In genomic region chr2:196225213-196225612, GRCh38 we compare ENCODE assay signal across 13 cellular contexts. TPM values are rescaled to one million over a fixed set of nuclear protein-coding genes. Genes with fewer than 3 reads are reported as not detected.
A peak's percentile ranks its signal among the peaks of the same experiment; 100 is the strongest.
DNase-seq lines count a peak whose midpoint lies in the region; ATAC-seq, FAIRE-seq and TF ChIP-seq lines count a peak whose summit lies in the region.
"Had no signal": no experiment of that assay in that cellular context is flagged by ENCODE, and none has a peak within 500 bp of the region (broad histone marks: within the 10 kb centered on the region; RNA-seq: fewer than 3 reads in every experiment).

No MANE protein-coding gene starts in this region.

- H3K4me3 ChIP-seq in cardiac fibroblast (replicated peaks in 1 of 2; ENCODE audit: low read depth in 2 of 2, low read length in 2 of 2) (no peak overlapping the region), HepG2 (replicated peaks in 1 of 3; ENCODE audit: insufficient read depth in 1 of 3, low read depth in 2 of 3, low read length in 3 of 3) (no peak overlapping the region)
- H3K4me3 ChIP-seq: smooth muscle cell, tibial nerve had no signal

- peak overlapping the region; percentile 15 for H3K4me3 Mint-ChIP-seq in activated T-cell treated with anti-CD3 and anti-CD28 coated beads, Interleukin-2, amount 50 U/mL, for 24 hours
- H3K4me3 Mint-ChIP-seq in stimulated activated effector memory CD8-positive, alpha-beta T cell treated with anti-CD3 and anti-CD28 coated beads, Interleukin-12 subunit alpha, Interleukin-12 subunit beta, amount 100 ng/mL, for 72 hours, result peak overlapping the region; percentile 4
- H3K4me3 Mint-ChIP-seq: activated CD4-positive, alpha-beta memory T cell treated with anti-CD3 and anti-CD28 coated beads for 36 hours had no signal

- BruUV-seq in HepG2 (replicated peaks; lab: Mats Ljungman, UMichigan), result no TSS peak

- no peaks in the 10 kb centered on the region for H3K27me3 Mint-ChIP-seq in activated T-cell treated with anti-CD3 and anti-CD28 coated beads, Interleukin-2, amount 50 U/mL, for 24 hours
- H3K27me3 Mint-ChIP-seq: activated CD4-positive, alpha-beta memory T cell treated with anti-CD3 and anti-CD28 coated beads for 36 hours had no signal

- H3K27me3 ChIP-seq in HepG2 (ENCODE audit: control insufficient read depth in 1 of 2, insufficient read depth in 2 of 2, low read length in 2 of 2), result no peaks in the 10 kb centered on the region
- H3K27me3 ChIP-seq: tibial nerve had no signal

- no peak overlapping the region for H3K9ac ChIP-seq in HepG2 (ENCODE audit: insufficient read depth, low read depth, low read length)

- in situ Hi-C loops in HepG2 (cut with HindIII; ENCODE audit: extremely low pct_ligation_motif_present, low pct_unique_long_range_greater_than_20kb), result no loop called here

- TF ChIP-seq CTCF in cardiac fibroblast (IDR thresholded peaks at IDR 0.05; ENCODE audit: low read depth, low read length) (no peak), HepG2 (CRISPR knock-in tag; IDR thresholded peaks at IDR 0.05) (no peak)

- peaks cover 8% of the 10 kb centered on the region for H3K36me3 Mint-ChIP-seq in activated T-cell treated with anti-CD3 and anti-CD28 coated beads, Interleukin-2, amount 50 U/mL, for 24 hours (ENCODE audit: low read depth)
- no peaks in the 10 kb centered on the region for H3K36me3 Mint-ChIP-seq in stimulated activated effector memory CD8-positive, alpha-beta T cell treated with anti-CD3 and anti-CD28 coated beads, Interleukin-12 subunit alpha, Interleukin-12 subunit beta, amount 100 ng/mL, for 72 hours

- intact Hi-C loops in HepG2 (cut with micrococcal nuclease; ENCODE audit: unreplicated experiment), result no loop called here

- no peaks in the 10 kb centered on the region for H3K36me3 ChIP-seq in HepG2 (replicated peaks in 1 of 2; ENCODE audit: control insufficient read depth in 1 of 2, insufficient read depth in 2 of 2, low read length in 2 of 2)

- FAIRE-seq in HepG2 (lab: Jason Lieb, UNC), result no peak
- FAIRE-seq: A204.1 had no signal

- no peaks in the 10 kb centered on the region for H3K9me3 ChIP-seq in HepG2 (ENCODE audit: low read length)
- H3K9me3 ChIP-seq: tibial nerve had no signal

- TF ChIP-seq POLR2A in HepG2 (IDR thresholded peaks at IDR 0.05; ENCODE audit: insufficient read depth in 1 of 2, low read depth in 2 of 2, low read length in 2 of 2), result no peak

- no peak overlapping the region for H3K4me2 ChIP-seq in HepG2 (ENCODE audit: low read depth, low read length)
- H3K4me2 ChIP-seq: smooth muscle cell had no signal

- no peak for TF ChIP-seq RAD21 in HepG2 (CRISPR knock-in tag; IDR thresholded peaks at IDR 0.05)

- ATAC-seq in stimulated activated effector memory CD8-positive, alpha-beta T cell treated with anti-CD3 and anti-CD28 coated beads, Interleukin-12 subunit alpha, Interleukin-12 subunit beta, amount 100 ng/mL, for 72 hours, result no peak
- no peak for ATAC-seq in HepG2

- peaks cover 84% of the 10 kb centered on the region for H3K4me1 Mint-ChIP-seq in activated T-cell treated with anti-CD3 and anti-CD28 coated beads, Interleukin-2, amount 50 U/mL, for 24 hours (ENCODE audit: low read depth)
- peaks cover 60% of the 10 kb centered on the region for H3K4me1 Mint-ChIP-seq in stimulated activated effector memory CD8-positive, alpha-beta T cell treated with anti-CD3 and anti-CD28 coated beads, Interleukin-12 subunit alpha, Interleukin-12 subunit beta, amount 100 ng/mL, for 72 hours

- H3K27ac Mint-ChIP-seq in activated T-cell treated with anti-CD3 and anti-CD28 coated beads, Interleukin-2, amount 50 U/mL, for 24 hours, result no peak overlapping the region
- H3K27ac Mint-ChIP-seq in stimulated activated effector memory CD8-positive, alpha-beta T cell treated with anti-CD3 and anti-CD28 coated beads, Interleukin-12 subunit alpha, Interleukin-12 subunit beta, amount 100 ng/mL, for 72 hours, result peak overlapping the region; percentile 1
- H3K27ac Mint-ChIP-seq: activated CD4-positive, alpha-beta memory T cell treated with anti-CD3 and anti-CD28 coated beads for 36 hours had no signal

- POLR2A ChIA-PET in HepG2 (lab: Yijun Ruan, JAX), result no interaction called here

- WGBS in HepG2 (ENCODE audit: low lambda C conversion rate), result 3% methylated on average over 1 of the region's 1 CpG

- H3K79me2 ChIP-seq in HepG2 (ENCODE audit: insufficient read depth, low read length), result no peaks in the 10 kb centered on the region

- no peak overlapping the region for H2AFZ ChIP-seq in HepG2 (ENCODE audit: low read length)

- no peaks in the 10 kb centered on the region for H3K4me1 ChIP-seq in HepG2 (ENCODE audit: insufficient read depth, low read length)

- no peak overlapping the region for H3K27ac ChIP-seq in HepG2 (ENCODE audit: extremely low read length, insufficient read depth, low read length)
- H3K27ac ChIP-seq: tibial nerve had no signal

- TF ChIP-seq EP300 in HepG2 (IDR thresholded peaks at IDR 0.05; ENCODE audit: low read depth in 2 of 2, low read length in 2 of 2) (no peak), HepG2 (CRISPR knock-in tag; IDR thresholded peaks at IDR 0.05; ENCODE audit: borderline replicate concordance) (no peak)

- no peaks in the 10 kb centered on the region for H4K20me1 ChIP-seq in HepG2 (ENCODE audit: insufficient read depth, low read length)

- no peak for DNase-seq in activated T-cell treated with anti-CD3 and anti-CD28 coated beads, Interleukin-2, amount 50 U/mL, for 24 hours
- DNase-seq in activated T-cell treated with anti-CD3 and anti-CD28 coated beads for 4 hours (no peak), RPMI7951 (ENCODE audit: low read depth) (peak; percentile 51), cardiac fibroblast (ENCODE audit: low read depth in 2 of 2) (peak; percentile 37 to 76), NCI-H187 treated with DMSO at 0.1 percent for 48 hours (lab: John Stamatoyannopoulos, UW) (no peak), HepG2 (ENCODE audit: low spot score) (no peak), D341Med (ENCODE audit: low spot score) (no peak)
- no peak for DNase-seq in stimulated activated effector memory CD8-positive, alpha-beta T cell treated with anti-CD3 and anti-CD28 coated beads, Interleukin-12 subunit alpha, Interleukin-12 subunit beta, amount 100 ng/mL, for 72 hours (ENCODE audit: low spot score in 2 of 2)
- DNase-seq: activated CD4-positive, alpha-beta memory T cell treated with anti-CD3 and anti-CD28 coated beads for 36 hours; DMS53 had no signal

- CTCF ChIA-PET in HepG2 (lab: Yijun Ruan, JAX; ENCODE audit: low intra/inter-chr PET ratio, low total read pairs), result no interaction called here

- no peaks in the 10 kb centered on the region for H3K9me3 Mint-ChIP-seq in activated T-cell treated with anti-CD3 and anti-CD28 coated beads, Interleukin-2, amount 50 U/mL, for 24 hours
- no peaks in the 10 kb centered on the region for H3K9me3 Mint-ChIP-seq in stimulated activated effector memory CD8-positive, alpha-beta T cell treated with anti-CD3 and anti-CD28 coated beads, Interleukin-12 subunit alpha, Interleukin-12 subunit beta, amount 100 ng/mL, for 72 hours
- H3K9me3 Mint-ChIP-seq: activated CD4-positive, alpha-beta memory T cell treated with anti-CD3 and anti-CD28 coated beads for 36 hours had no signal

TF ChIP-seq in HepG2, 621 proteins besides CTCF, POLR2A, EP300 and RAD21 (continues in another document):
- TF ChIP-seq ERF (CRISPR knock-in tag; IDR thresholded peaks at IDR 0.05) (no peak), GMEB1 (CRISPR knock-in tag; IDR thresholded peaks at IDR 0.05; ENCODE audit: borderline replicate concordance) (no peak)

RNA-seq across cellular contexts. Expression of gene STK17B, which starts 53.8 kb away (rescaled TPM):
- total RNA-seq in RPMI7951 (2014; rRNA removed; shearing (Covaris generic)), result 69.9 and 75.5 TPM in 2 replicates
- 4.5 and 7.7 TPM in 2 replicates for total RNA-seq in HepG2 (2016; rRNA removed; fragmentation: Illumina TruSeq; extraction: Trizol)
- total RNA-seq in HepG2 (2016; cell fraction: cytosol; rRNA removed; fragmentation: Illumina TruSeq; extraction: Trizol; ENCODE audit: low read depth), result 0.79 and 0.81 TPM in 2 replicates
- total RNA-seq in HepG2 (2016; cell fraction: insoluble cytoplasmic fraction; rRNA removed; fragmentation: Illumina TruSeq; extraction: Trizol), result 5.5 and 7.2 TPM in 2 replicates
- 1.8 and 2.5 TPM in 2 replicates for total RNA-seq in HepG2 (2016; cell fraction: membrane; rRNA removed; fragmentation: Illumina TruSeq; extraction: Trizol)
- total RNA-seq in HepG2 (2016; cell fraction: nucleus; rRNA removed; fragmentation: Illumina TruSeq; extraction: Trizol), result 2.8 and 6.3 TPM in 2 replicates
- polyA plus RNA-seq in HepG2 (2011; rRNA removed), result 0.81 and 1.6 TPM in 2 replicates
- polyA plus RNA-seq in HepG2 (2011; cell fraction: cytosol; rRNA removed), result 0.40 and 0.53 TPM in 2 replicates
- polyA plus RNA-seq in HepG2 (2011; cell fraction: nucleus; rRNA removed), result 0.35 and 0.72 TPM in 2 replicates
- polyA plus RNA-seq in HepG2 (2012), result 0.59 and 1.3 TPM in 2 replicates
- 0.07 and 0.19 TPM in 2 replicates for polyA plus RNA-seq in HepG2 (2016; cell fraction: cytosol; fragmentation: Illumina TruSeq; extraction: Trizol; ENCODE audit: low read depth)
- polyA plus RNA-seq in HepG2 (2016; cell fraction: insoluble cytoplasmic fraction; fragmentation: Illumina TruSeq; extraction: Trizol; ENCODE audit: low read depth), result 3.2 and 3.6 TPM in 2 replicates
- polyA plus RNA-seq in HepG2 (2016; cell fraction: membrane; fragmentation: Illumina TruSeq; extraction: Trizol; ENCODE audit: low read depth), result 0.57 and 0.81 TPM in 2 replicates
- 2.1 TPM in 2 replicates for polyA plus RNA-seq in HepG2 (2016; cell fraction: nucleus; fragmentation: Illumina TruSeq; extraction: Trizol; ENCODE audit: insufficient read depth, low read depth)
- 0.32 and 2.3 TPM in 2 replicates for polyA minus RNA-seq in HepG2 (2011; rRNA and poly(A)+ RNA removed; ENCODE audit: low replicate concordance)
- 1.6 and 1.8 TPM in 2 replicates for polyA minus RNA-seq in HepG2 (2011; cell fraction: cytosol; rRNA and poly(A)+ RNA removed)
- polyA minus RNA-seq in HepG2 (2011; cell fraction: nucleus; rRNA and poly(A)+ RNA removed), result 4.1 and 6.6 TPM in 2 replicates

Comparison
In these comparisons a context has a peak if more than half of its experiments do, and no peak if none do; other contexts are left out.
1. DNase-seq: peak in RPMI7951 (single experiment) and cardiac fibroblast (2 of 2); none in activated T-cell treated with anti-CD3 and anti-CD28 coated beads, Interleukin-2, amount 50 U/mL, for 24 hours (single experiment), activated T-cell treated with anti-CD3 and anti-CD28 coated beads for 4 hours (single experiment), stimulated activated effector memory CD8-positive, alpha-beta T cell treated with anti-CD3 and anti-CD28 coated beads, Interleukin-12 subunit alpha, Interleukin-12 subunit beta, amount 100 ng/mL, for 72 hours (0 of 2), NCI-H187 treated with DMSO at 0.1 percent for 48 hours (single experiment), HepG2 (single experiment) and D341Med (single experiment).